ENCODE assay signal across 22 cellular contexts in the genomic region with DNA sequence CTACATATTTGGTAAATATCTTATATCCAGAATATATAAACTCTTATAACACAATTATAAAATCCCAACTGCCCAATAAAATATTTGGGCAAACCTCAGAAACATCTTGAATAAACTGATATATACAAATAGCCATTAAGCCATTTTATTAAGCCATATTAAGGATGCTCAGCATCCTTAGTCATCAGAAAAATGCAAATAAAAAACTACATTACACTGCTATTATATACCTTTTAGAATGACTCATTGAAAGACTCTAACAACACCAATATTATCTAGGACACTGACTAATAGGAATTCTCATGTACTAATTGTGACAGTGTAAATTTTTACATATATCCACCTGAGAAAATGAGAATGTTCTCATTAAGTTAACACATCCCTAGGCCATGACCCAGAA.
DNase-seq lines count a peak whose midpoint lies in the region; ATAC-seq, FAIRE-seq and TF ChIP-seq lines count a peak whose summit lies in the region.
"Had no signal": no experiment of that assay in that cellular context is flagged by ENCODE, and none has a peak within 500 bp of the region (broad histone marks: within the 10 kb centered on the region; RNA-seq: fewer than 3 reads in every experiment).

No MANE protein-coding gene starts in this region.

- ATAC-seq in GM19324 (IDR thresholded peaks at IDR 0.05; ENCODE audit: low FRiP score, unreplicated experiment) (no peak), GM23338 (no peak)
- ATAC-seq: CD8-positive, alpha-beta T cell had no signal

- no peak overlapping the region for H3K4me2 ChIP-seq in GM23338
- H3K4me2 ChIP-seq: BLaER1 treated with 17β-estradiol and CSF1 and Interleukin-3, amounts not matched to agents 10 nM and 100 nM had no signal

- H3K4me3 ChIP-seq in bronchial epithelial cell (ENCODE audit: low read depth, low read length) (no peak overlapping the region), GM23338 (no peak overlapping the region)
- H3K4me3 ChIP-seq: BLaER1 treated with 17β-estradiol and CSF1 and Interleukin-3, amounts not matched to agents 10 nM and 100 nM had no signal

- H3K4me1 Mint-ChIP-seq in GM23338 = no peaks in the 10 kb centered on the region
- H3K4me1 Mint-ChIP-seq: B cell had no signal

- no peaks in the 10 kb centered on the region for H3K9me3 Mint-ChIP-seq in GM23338

- no peak for TF ChIP-seq CTCF in RWPE1 (conservative IDR thresholded peaks at IDR 0.05; ENCODE audit: low read depth)
- no peak for TF ChIP-seq CTCF in bronchial epithelial cell (IDR thresholded peaks at IDR 0.05; ENCODE audit: insufficient read depth, low read length, severe bottlenecking)
- no peak for TF ChIP-seq CTCF in GM23338 (conservative IDR thresholded peaks at IDR 0.05; ENCODE audit: low read depth in 2 of 2)

- H3K36me3 Mint-ChIP-seq in GM23338 (ENCODE audit: low read depth) = no peaks in the 10 kb centered on the region
- H3K36me3 Mint-ChIP-seq: CD8-positive, alpha-beta T cell had no signal

- no peaks in the 10 kb centered on the region for H3F3A ChIP-seq in GM23338 (replicated peaks; ENCODE audit: low read depth)

- POLR2A ChIA-PET in RWPE1 (lab: Yijun Ruan, JAX; ENCODE audit: low non-redundant PET) = no interaction called here

- DNase-seq in NCI-H69 (lab: John Stamatoyannopoulos, UW) = peak; percentile 20
- peak; percentile 30 for DNase-seq in RWPE1 (ENCODE audit: low spot score)
- peak; percentile 7 for DNase-seq in bronchial epithelial cell (ENCODE audit: low read depth)
- no peak for DNase-seq in GM23338 (ENCODE audit: low spot score)
- DNase-seq in stimulated activated naive CD4-positive, alpha-beta T cell (lab: John Stamatoyannopoulos, UW) = no peak
- DNase-seq: 8988T; AML-193; Caco-2; Calu3; CD4-positive, alpha-beta T cell; CD8-positive, alpha-beta T cell; DMS79 treated with DMSO at 0.1 percent for 48 hours; GF-D8 had no signal

- H3K9me2 ChIP-seq in GM23338 (ENCODE audit: insufficient read depth) = 0 out of 2 replicates have a peak, but pooled peaks cover 4% of the 10 kb centered on the region

- no peak for FAIRE-seq in bronchial epithelial cell (lab: Jason Lieb, UNC)
- FAIRE-seq: A204.1, D721Med, G401.6, GM12891, GM19239 had no signal

- CTCF ChIA-PET in RWPE1 (lab: Yijun Ruan, JAX) = no interaction called here

- H3K27me3 Mint-ChIP-seq in GM23338 (ENCODE audit: insufficient read depth, low read depth, poor library complexity) = no peaks in the 10 kb centered on the region
- H3K27me3 Mint-ChIP-seq: B cell; CD4-positive, alpha-beta T cell had no signal

- H3K79me2 ChIP-seq in GM23338 (replicated peaks; ENCODE audit: insufficient read depth) = no peaks in the 10 kb centered on the region

- H2AFZ ChIP-seq in GM23338 = no peak overlapping the region

- no peaks in the 10 kb centered on the region for H3K4me1 ChIP-seq in GM23338 (ENCODE audit: insufficient read depth)
- H3K4me1 ChIP-seq: BLaER1 treated with 17β-estradiol and CSF1 and Interleukin-3, amounts not matched to agents 10 nM and 100 nM; Caco-2 had no signal

- H3K4me3 Mint-ChIP-seq in GM23338 = no peak overlapping the region
- H3K4me3 Mint-ChIP-seq: B cell; CD4-positive, alpha-beta T cell; CD8-positive, alpha-beta T cell had no signal

- H4K20me1 ChIP-seq in GM23338 (replicated peaks; ENCODE audit: insufficient read depth) = no peaks in the 10 kb centered on the region
- H4K20me1 ChIP-seq: BLaER1 treated with 17β-estradiol and CSF1 and Interleukin-3, amounts not matched to agents 10 nM and 100 nM had no signal

- H3K27me3 ChIP-seq in bronchial epithelial cell (ENCODE audit: control insufficient read depth, insufficient read depth, low read length) (no peaks in the 10 kb centered on the region), GM23338 (ENCODE audit: insufficient read depth) (no peaks in the 10 kb centered on the region)
- H3K27me3 ChIP-seq: BLaER1 treated with 17β-estradiol and CSF1 and Interleukin-3, amounts not matched to agents 10 nM and 100 nM had no signal

- no peak overlapping the region for H3K27ac Mint-ChIP-seq in GM23338
- H3K27ac Mint-ChIP-seq: B cell; CD4-positive, alpha-beta T cell; CD8-positive, alpha-beta T cell had no signal

- no peak overlapping the region for H3K27ac ChIP-seq in RWPE1
- no peak overlapping the region for H3K27ac ChIP-seq in GM23338 (ENCODE audit: low read depth)
- H3K27ac ChIP-seq: BLaER1 treated with 17β-estradiol and CSF1 and Interleukin-3, amounts not matched to agents 10 nM and 100 nM; C4-2B had no signal

- H3K36me3 ChIP-seq in bronchial epithelial cell (ENCODE audit: control insufficient read depth, insufficient read depth, low read length) = no peaks in the 10 kb centered on the region
- H3K36me3 ChIP-seq in GM23338 (ENCODE audit: insufficient read depth) = no peaks in the 10 kb centered on the region
- H3K36me3 ChIP-seq: BLaER1 treated with 17β-estradiol and CSF1 and Interleukin-3, amounts not matched to agents 10 nM and 100 nM had no signal

TF ChIP-seq in GM23338, 12 proteins besides CTCF, POLR2A, EP300 and RAD21:
- no peak for TF ChIP-seq EZH2 (IDR thresholded peaks at IDR 0.05; ENCODE audit: low read depth, unreplicated experiment)

Comparison
In these comparisons a context has a peak if more than half of its experiments do, and no peak if none do; other contexts are left out.
1. DNase-seq: peak in NCI-H69 (single experiment), RWPE1 (single experiment) and bronchial epithelial cell (single experiment); none in GM23338 (single experiment) and stimulated activated naive CD4-positive, alpha-beta T cell (0 of 6).